In genomic region chr2:236939271-236939670, GRCh38 we compare ENCODE assay signal across 21 cellular contexts.
"Had no signal": no experiment of that assay in that cellular context is flagged by ENCODE, and none has a peak within 500 bp of the region (broad histone marks: within the 10 kb centered on the region; RNA-seq: fewer than 3 reads in every experiment).

No MANE protein-coding gene starts in this region.

- H3K27ac Mint-ChIP-seq: activated CD4-positive, alpha-beta memory T cell treated with anti-CD3 and anti-CD28 coated beads for 36 hours; activated CD4-positive, alpha-beta T cell treated with anti-CD3 and anti-CD28 coated beads, Interleukin-2, amount 10 ng/mL, durations not matched to agents 7 days and 5 days; T-cell had no signal

- H3K4me3 Mint-ChIP-seq: activated CD4-positive, alpha-beta memory T cell treated with anti-CD3 and anti-CD28 coated beads for 36 hours; activated CD4-positive, alpha-beta T cell treated with anti-CD3 and anti-CD28 coated beads, Interleukin-2, amount 10 ng/mL, durations not matched to agents 7 days and 5 days; activated T-cell treated with anti-CD3 and anti-CD28 coated beads, Interleukin-2, amount 50 U/mL, for 4 hours; T-cell had no signal

- H3K4me3 ChIP-seq: MG63, SK-N-MC had no signal

- DNase-seq: activated CD4-positive, alpha-beta memory T cell treated with anti-CD3 and anti-CD28 coated beads for 36 hours; activated CD4-positive, alpha-beta T cell treated with anti-CD3 and anti-CD28 coated beads, Interleukin-2, amount 10 ng/mL, durations not matched to agents 7 days and 5 days; activated CD4-positive, CD25-positive, alpha-beta regulatory T cell; activated CD8-positive, alpha-beta memory T cell treated with anti-CD3 and anti-CD28 coated beads for 24 hours; activated effector memory CD4-positive, alpha-beta T cell treated with anti-CD3 and anti-CD28 coated beads, Interleukin-2, amount 50 U/mL, for 16 hours; activated naive CD4-positive, alpha-beta T cell treated with Interleukin-2 at 50 U/mL for 16 hours; activated T-cell treated with anti-CD3 and anti-CD28 coated beads, Interleukin-2, amount 50 U/mL, for 4 hours; amygdala; MG63; MV-4-11; NCI-H1092 treated with DMSO at 0.1 percent for 48 hours; NCI-H1417 treated with DMSO at 0.1 percent for 48 hours; NCI-H187; NCI-H2081 treated with DMSO at 0.1 percent for 48 hours; RPMI8226; T-cell had no signal

- H3K9me3 Mint-ChIP-seq: activated CD4-positive, alpha-beta memory T cell treated with anti-CD3 and anti-CD28 coated beads for 36 hours; activated CD4-positive, alpha-beta T cell treated with anti-CD3 and anti-CD28 coated beads, Interleukin-2, amount 10 ng/mL, durations not matched to agents 7 days and 5 days; activated naive CD4-positive, alpha-beta T cell treated with anti-CD3 and anti-CD28 coated beads, Interleukin-2, amount 50 U/mL, for 72 hours; activated T-cell treated with anti-CD3 and anti-CD28 coated beads, Interleukin-2, amount 50 U/mL, for 4 hours; T-cell had no signal

- H3K9me3 ChIP-seq: MG63 had no signal

- H3K36me3 ChIP-seq: MG63 had no signal

- H3K36me3 Mint-ChIP-seq: activated CD4-positive, alpha-beta memory T cell treated with anti-CD3 and anti-CD28 coated beads for 36 hours; activated naive CD4-positive, alpha-beta T cell treated with anti-CD3 and anti-CD28 coated beads, Interleukin-2, amount 50 U/mL, for 72 hours; brain; T-cell had no signal

- H3K27me3 Mint-ChIP-seq: activated CD4-positive, alpha-beta T cell treated with anti-CD3 and anti-CD28 coated beads, Interleukin-2, amount 10 ng/mL, durations not matched to agents 7 days and 5 days; T-cell had no signal

- H3K27me3 ChIP-seq: MG63 had no signal

- H3K27ac ChIP-seq: SK-N-MC, VCaP had no signal

- H3K4me1 Mint-ChIP-seq: activated CD4-positive, alpha-beta T cell treated with anti-CD3 and anti-CD28 coated beads, Interleukin-2, amount 10 ng/mL, durations not matched to agents 7 days and 5 days; T-cell had no signal

- ATAC-seq: activated naive CD4-positive, alpha-beta T cell treated with anti-CD3 and anti-CD28 coated beads, Interleukin-2, amount 50 U/mL, for 72 hours; activated T-cell treated with anti-CD3 and anti-CD28 coated beads, Interleukin-2, amount 50 U/mL, for 4 hours; Right ventricle myocardium inferior; T-cell had no signal
